ENCODE assay signal across 16 cellular contexts in genomic region chr13:60155978-60156377, GRCh38. TPM values are rescaled to one million over a fixed set of nuclear protein-coding genes. Genes with fewer than 3 reads are reported as not detected.
DNase-seq lines count a peak whose midpoint lies in the region; ATAC-seq, FAIRE-seq and TF ChIP-seq lines count a peak whose summit lies in the region.
"Had no signal": no experiment of that assay in that cellular context is flagged by ENCODE, and none has a peak within 500 bp of the region (broad histone marks: within the 10 kb centered on the region; RNA-seq: fewer than 3 reads in every experiment).

No MANE protein-coding gene starts in this region.

- H3K4me2 ChIP-seq in osteoblast (ENCODE audit: insufficient read depth, low read length) = peak overlapping the region; percentile 12

- no peak for DNase-seq in T-helper 17 cell
- peak; percentile 31 for DNase-seq in osteoblast (ENCODE audit: insufficient read length, low spot score, missing footprints)
- DNase-seq in SIG-M5 treated with dmso at 0.1 percent for 504 hours (lab: John Stamatoyannopoulos, UW; ENCODE audit: unreplicated experiment) = no peak
- no peak for DNase-seq in GM12891 (ENCODE audit: insufficient read length, low spot score)
- DNase-seq in GM19238 (ENCODE audit: insufficient read length, low spot score) = no peak
- DNase-seq in NCI-H1417 (lab: John Stamatoyannopoulos, UW) = no peak
- DNase-seq: amniotic stem cell, immature natural killer cell, NCI-H2081 treated with DMSO at 0.1 percent for 48 hours, occipital lobe had no signal

- no peaks in the 10 kb centered on the region for H3K27me3 ChIP-seq in osteoblast (ENCODE audit: insufficient read depth, low read length)

- no peaks in the 10 kb centered on the region for H3K36me3 Mint-ChIP-seq in T-helper 17 cell (ENCODE audit: low read depth)
- H3K36me3 Mint-ChIP-seq: immature natural killer cell had no signal

- no peaks in the 10 kb centered on the region for H3K36me3 ChIP-seq in osteoblast (ENCODE audit: insufficient read depth, low read length)
- H3K36me3 ChIP-seq: HAP-1, thoracic aorta had no signal

- peak; percentile 35 for ATAC-seq in GM18520 (IDR thresholded peaks at IDR 0.05; ENCODE audit: unreplicated experiment)
- ATAC-seq in HG02938 (IDR thresholded peaks at IDR 0.05; ENCODE audit: unreplicated experiment) = peak; percentile 50
- ATAC-seq in T-helper 17 cell = peak; percentile 37
- ATAC-seq: activated CD4-positive, CD25-positive, alpha-beta regulatory T cell treated with anti-CD3 and anti-CD28 coated beads, Interleukin-2, amount 50 U/mL, for 24 hours had no signal

- no peak for FAIRE-seq in GM12891 (lab: Jason Lieb, UNC)

- H3K79me2 ChIP-seq in osteoblast (ENCODE audit: insufficient read depth, low read length) = peaks cover 99% of the 10 kb centered on the region

- H2AFZ ChIP-seq in osteoblast (ENCODE audit: low read length) = peak overlapping the region; percentile 59

- no peak overlapping the region for H3K4me3 Mint-ChIP-seq in T-helper 17 cell
- H3K4me3 Mint-ChIP-seq: immature natural killer cell, mesothelial cell of epicardium had no signal

- H3K4me1 ChIP-seq in osteoblast (ENCODE audit: insufficient read depth, low read length) = peaks cover 6% of the 10 kb centered on the region

- H3K9me3 ChIP-seq in T-helper 17 cell (ENCODE audit: control insufficient read depth, low read length, poor library complexity, severe bottlenecking) = no peaks in the 10 kb centered on the region
- H3K9me3 ChIP-seq in osteoblast (ENCODE audit: low read depth, low read length) = no peaks in the 10 kb centered on the region
- H3K9me3 ChIP-seq: HAP-1, thoracic aorta had no signal

- no peak for TF ChIP-seq POLR2A in GM12891 (IDR thresholded peaks at IDR 0.05; ENCODE audit: low read depth, low read length)

- H4K20me1 ChIP-seq in osteoblast (ENCODE audit: insufficient read depth, low read length) = no peaks in the 10 kb centered on the region

- no peak overlapping the region for H3K27ac Mint-ChIP-seq in T-helper 17 cell
- H3K27ac Mint-ChIP-seq: immature natural killer cell, mesothelial cell of epicardium had no signal

- H3K4me1 Mint-ChIP-seq in T-helper 17 cell = peaks cover 2% of the 10 kb centered on the region

- no peak overlapping the region for H3K27ac ChIP-seq in osteoblast (ENCODE audit: low read depth, low read length)
- H3K27ac ChIP-seq: thoracic aorta had no signal

- no peak overlapping the region for H3K4me3 ChIP-seq in osteoblast (ENCODE audit: insufficient read depth, low read length)
- H3K4me3 ChIP-seq: HAP-1, thoracic aorta had no signal

- H3K27me3 Mint-ChIP-seq in T-helper 17 cell = peaks cover 4% of the 10 kb centered on the region

- TF ChIP-seq CTCF in osteoblast (IDR thresholded peaks at IDR 0.05; ENCODE audit: extremely low read depth, low read depth, low read length) = no peak

TF ChIP-seq in GM12891, 5 proteins besides CTCF, POLR2A, EP300 and RAD21:
- no peak for TF ChIP-seq POLR2AphosphoS5 (IDR thresholded peaks at IDR 0.05; ENCODE audit: low read depth, low read length)

RNA-seq across cellular contexts. Expression of gene DIAPH3, which starts 7.8 kb away (rescaled TPM):
- total RNA-seq in T-helper 17 cell = under 1 TPM in 1 of 2 donors, not detected in 1; 0.42 TPM
- 8.3 TPM in 2 replicates for total RNA-seq in osteoblast
- polyA plus RNA-seq in GM12891 (2012; ENCODE audit: low read depth, missing spikeins) = 6.1 TPM
